Comparison of ENCODE assay signal across 2 cellular contexts in genomic region chr5:176550275-176550831, GRCh38.
TF ChIP-seq lines count a peak whose summit lies in the region.

No MANE protein-coding gene starts in this region.

TF ChIP-seq in HepG2, 621 proteins besides CTCF, POLR2A, EP300 and RAD21:
- TF ChIP-seq PCBP2 (optimal IDR thresholded peaks at IDR 0.05; ENCODE audit: low read depth, low read length, poor library complexity, severe bottlenecking): no peak
- TF ChIP-seq HNRNPL (IDR thresholded peaks at IDR 0.05; ENCODE audit: low read depth, low read length): 0 out of 2 replicates have a peak, but pooled peaks have one; percentile 75
- 0 out of 2 replicates have a peak, but pooled peaks have one; percentile 36 for TF ChIP-seq KMT2A (CRISPR knock-in tag; IDR thresholded peaks at IDR 0.05)
- 0 out of 2 replicates have a peak, but pooled peaks have one; percentile 3 for TF ChIP-seq KDM2A (CRISPR knock-in tag; IDR thresholded peaks at IDR 0.05; ENCODE audit: borderline replicate concordance, low read depth)
- no peak for TF ChIP-seq ATAD3A (CRISPR knock-in tag; IDR thresholded peaks at IDR 0.05)
- TF ChIP-seq TFAP4 (IDR thresholded peaks at IDR 0.05; ENCODE audit: borderline replicate concordance, low read depth): 0 out of 2 replicates have a peak, but pooled peaks have one; percentile 15
- TF ChIP-seq ZNF687 (CRISPR knock-in tag; IDR thresholded peaks at IDR 0.05): peak; percentile 41
- TF ChIP-seq TAF1 (CRISPR knock-in tag; IDR thresholded peaks at IDR 0.05): 0 out of 2 replicates have a peak, but pooled peaks have one; percentile 32
- TF ChIP-seq HDAC1 (CRISPR knock-in tag; IDR thresholded peaks at IDR 0.05): 0 out of 2 replicates have a peak, but pooled peaks have one; percentile 30
- TF ChIP-seq RBM39 (IDR thresholded peaks at IDR 0.05; ENCODE audit: low read depth, low read length, poor library complexity, severe bottlenecking): peak; percentile 48
- 0 out of 2 replicates have a peak, but pooled peaks have one; percentile 2 for TF ChIP-seq TFDP1 (CRISPR knock-in tag; IDR thresholded peaks at IDR 0.05; ENCODE audit: borderline replicate concordance)
- no peak for TF ChIP-seq EED (CRISPR knock-in tag; IDR thresholded peaks at IDR 0.05)
- peak; percentile 22; the same call in 1 of the 2 replicates for TF ChIP-seq UBTF (CRISPR knock-in tag; IDR thresholded peaks at IDR 0.05)
- TF ChIP-seq ZGPAT (CRISPR knock-in tag; IDR thresholded peaks at IDR 0.05): 0 out of 2 replicates have a peak, but pooled peaks have one; percentile 26

TF ChIP-seq in GM23338, 12 proteins besides CTCF, POLR2A, EP300 and RAD21:
- TF ChIP-seq ETS1 (IDR thresholded peaks at IDR 0.05) (no peak), JUNB (IDR thresholded peaks at IDR 0.05; ENCODE audit: unreplicated experiment) (no peak), ZNF462 (CRISPR knock-in tag; IDR thresholded peaks at IDR 0.05) (no peak), CREB1 (CRISPR knock-in tag; IDR thresholded peaks at IDR 0.05; ENCODE audit: low read depth) (no peak), EZH2phosphoT487 (IDR thresholded peaks at IDR 0.05; ENCODE audit: unreplicated experiment) (no peak), ZNF114 (CRISPR knock-in tag; IDR thresholded peaks at IDR 0.05) (no peak), ZNF331 (CRISPR knock-in tag; IDR thresholded peaks at IDR 0.05; ENCODE audit: low read depth) (no peak), NANOG (IDR thresholded peaks at IDR 0.05; ENCODE audit: borderline replicate concordance) (no peak), EZH2 (IDR thresholded peaks at IDR 0.05; ENCODE audit: low read depth, unreplicated experiment) (no peak), STAT1 (IDR thresholded peaks at IDR 0.05; ENCODE audit: unreplicated experiment) (no peak), REST (IDR thresholded peaks at IDR 0.05; ENCODE audit: unreplicated experiment) (no peak), POLR2AphosphoS5 (IDR thresholded peaks at IDR 0.05; ENCODE audit: low read depth) (no peak)
TF ChIP-seq in GM23338: peak in this region for 0.
